Comparison of ENCODE assay signal across 8 cellular contexts in genomic region chr17:78748730-78749317, GRCh38. TPM values are rescaled to one million over a fixed set of nuclear protein-coding genes. Genes with fewer than 3 reads are reported as not detected.
DNase-seq lines count a peak whose midpoint lies in the region; ATAC-seq, FAIRE-seq and TF ChIP-seq lines count a peak whose summit lies in the region.

No MANE protein-coding gene starts in this region.

- no peaks in the 10 kb centered on the region for H3K36me3 ChIP-seq in CD8-positive, alpha-beta T cell (ENCODE audit: insufficient read depth, low read length)
- H3K36me3 ChIP-seq in K562 (ENCODE audit: control insufficient read depth, insufficient read depth, low read length) (no peaks in the 10 kb centered on the region), lung (ENCODE audit: control insufficient read depth in 2 of 2, insufficient read depth in 2 of 2, low read length in 2 of 2) (no peaks in the 10 kb centered on the region)

- H3K27ac Mint-ChIP-seq in CD8-positive, alpha-beta T cell: peak overlapping the region; percentile 91
- peak overlapping the region; percentile 90 for H3K27ac Mint-ChIP-seq in T-helper 2 cell treated with Interferon-gamma antibody and Interleukin-4, amounts not matched to agents 5 μg/mL and 100 μg/mL, for 36 hours
- H3K27ac Mint-ChIP-seq in stimulated activated naive CD8-positive, alpha-beta T cell treated with anti-CD3 and anti-CD28 coated beads, Interleukin-15, amount 100 ng/mL, for 72 hours: peak overlapping the region; percentile 86 to 97

- peak overlapping the region; percentile 69 for H3K27ac ChIP-seq in CD8-positive, alpha-beta T cell (ENCODE audit: low read depth, low read length)
- H3K27ac ChIP-seq in K562 (ENCODE audit: extremely low read depth, low read depth, low read length) (peak overlapping the region; percentile 52; the same call in 2 of the 3 replicates), lung (ENCODE audit: low read depth in 1 of 2, low read length in 1 of 2) (peak overlapping the region in 1 of 2 donors; percentile 88)

- H3K27me3 Mint-ChIP-seq in CD8-positive, alpha-beta T cell (ENCODE audit: low read depth): no peaks in the 10 kb centered on the region
- no peaks in the 10 kb centered on the region for H3K27me3 Mint-ChIP-seq in T-helper 2 cell treated with Interferon-gamma antibody and Interleukin-4, amounts not matched to agents 5 μg/mL and 100 μg/mL, for 36 hours (ENCODE audit: low read depth)
- no peaks in the 10 kb centered on the region for H3K27me3 Mint-ChIP-seq in stimulated activated naive CD8-positive, alpha-beta T cell treated with anti-CD3 and anti-CD28 coated beads, Interleukin-15, amount 100 ng/mL, for 72 hours

- intact Hi-C loops in CD8-positive, alpha-beta T cell (cut with DNase I, micrococcal nuclease): loop anchor here (1.0 to 5.0 kb wide), 4 partner anchors 10 to 92 kb away; partner anchors contain the start of gene USP36 (in 1 of the 2)
- intact Hi-C loops in K562 (cut with micrococcal nuclease): loop anchor here (5.0 kb wide), 1 partner anchor 33 kb away; the partner anchor contains the start of gene CYTH1

- TF ChIP-seq RAD21 in K562 (CRISPR knock-in tag; conservative IDR thresholded peaks at IDR 0.05 in 1 of 2, IDR thresholded peaks at IDR 0.05 in 1 of 2): no peak

- no peaks in the 10 kb centered on the region for H3K9me1 ChIP-seq in K562 (ENCODE audit: control insufficient read depth, insufficient read depth, low read length)

- H2AFZ ChIP-seq in K562 (ENCODE audit: low read depth, low read length): peak overlapping the region; percentile 7; the same call in 1 of the 2 replicates

- H3K79me2 ChIP-seq in K562 (ENCODE audit: control insufficient read depth, insufficient read depth, low read length): peaks cover 55% of the 10 kb centered on the region

- peak; percentile 88 for ATAC-seq in CD8-positive, alpha-beta T cell
- ATAC-seq in HG02970 (IDR thresholded peaks at IDR 0.05; ENCODE audit: low FRiP score, unreplicated experiment) (peak; percentile 33), K562 (peak; percentile 85), lung (ENCODE audit: insufficient read depth, low FRiP score) (peak; percentile 79), HG03097 (IDR thresholded peaks at IDR 0.05; ENCODE audit: low FRiP score, unreplicated experiment) (no peak), HG02884 (IDR thresholded peaks at IDR 0.05; ENCODE audit: unreplicated experiment) (no peak)
- peak; percentile 92 for ATAC-seq in stimulated activated naive CD8-positive, alpha-beta T cell treated with anti-CD3 and anti-CD28 coated beads, Interleukin-15, amount 100 ng/mL, for 72 hours

- H4K20me1 ChIP-seq in K562 (replicated peaks; ENCODE audit: control insufficient read depth, insufficient read depth, low read length): peaks cover 6% of the 10 kb centered on the region

- 31% methylated on average over 8 of the region's 8 CpGs for WGBS in K562 (ENCODE audit: insufficient coverage, low coverage, missing lambda C conversion rate)
- WGBS in lung, 2 donors: 40 to 47% methylated on average over 8 of the region's 8 CpGs

- POLR2A ChIA-PET in CD8-positive, alpha-beta T cell (lab: Charles Lee): interaction anchor here (0.6 to 3.7 kb wide), 14 partner anchors 9 to 663 kb away, joined by 3 to 29 read pairs (median 6); no protein-coding TSS in a partner anchor
- POLR2A ChIA-PET in K562 (lab: Yijun Ruan, JAX): interaction anchor here (0.5 kb wide), 1 partner anchor 790 kb away, joined by 4 read pairs; the partner anchor contains the start of gene TNRC6C

- H3K4me2 ChIP-seq in K562 (ENCODE audit: insufficient read depth, low read length): peak overlapping the region; percentile 42

- no peaks in the 10 kb centered on the region for H3K9me3 ChIP-seq in CD8-positive, alpha-beta T cell (ENCODE audit: low read length)
- no peaks in the 10 kb centered on the region for H3K9me3 ChIP-seq in K562 (replicated peaks; ENCODE audit: control insufficient read depth, insufficient read depth, low read depth, low read length)
- H3K9me3 ChIP-seq in lung (ENCODE audit: control insufficient read depth in 2 of 2, insufficient read depth in 1 of 2, low read length in 1 of 2): no peaks in the 10 kb centered on the region

- CTCF ChIA-PET in CD8-positive, alpha-beta T cell (lab: Charles Lee): interaction anchor here (0.8 to 3.9 kb wide), 16 partner anchors 11 to 95 kb away, joined by 3 to 18 read pairs (median 5); no protein-coding TSS in a partner anchor
- CTCF ChIA-PET in K562 (lab: Yijun Ruan, JAX; ENCODE audit: low intra/inter-chr PET ratio): no interaction called here

- H3K4me1 ChIP-seq in CD8-positive, alpha-beta T cell (ENCODE audit: insufficient read depth, low read length): peaks cover 97% of the 10 kb centered on the region
- peaks cover 13 to 32% of the 10 kb centered on the region in 2 experiments for H3K4me1 ChIP-seq in K562 (replicated peaks in 1 of 2; ENCODE audit: control insufficient read depth in 2 of 2, insufficient read depth in 2 of 2, low read length in 2 of 2)
- peaks cover 16 to 21% of the 10 kb centered on the region in 2 donors for H3K4me1 ChIP-seq in lung (ENCODE audit: control insufficient read depth in 2 of 2, insufficient read depth in 2 of 2, low read length in 2 of 2)

- peak overlapping the region; percentile 50 for H3K4me3 ChIP-seq in CD8-positive, alpha-beta T cell (ENCODE audit: low read depth, low read length)
- H3K4me3 ChIP-seq in K562: no peak overlapping the region
- H3K4me3 ChIP-seq in lung: no peak overlapping the region

- in situ Hi-C loops in K562 (cut with MboI): no loop called here

- TF ChIP-seq POLR2A in K562 (conservative IDR thresholded peaks at IDR 0.05): no peak

- DNase-seq in CD8-positive, alpha-beta T cell: peak; percentile 61 to 88 (median 80)
- DNase-seq in T-helper 2 cell treated with Interferon-gamma antibody and Interleukin-4, amounts not matched to agents 5 μg/mL and 100 μg/mL, for 36 hours (ENCODE audit: low spot score): peak; percentile 78
- DNase-seq in K562 (ENCODE audit: extremely low read depth in 1 of 4, low spot score in 3 of 4): peak in 2 of 4 experiments; percentile 39 to 67
- peak; percentile 62 for DNase-seq in lung (ENCODE audit: low spot score)
- DNase-seq in stimulated activated naive CD8-positive, alpha-beta T cell treated with anti-CD3 and anti-CD28 coated beads, Interleukin-15, amount 100 ng/mL, for 72 hours: peak; percentile 61 to 81

- H3K9me3 Mint-ChIP-seq in CD8-positive, alpha-beta T cell: no peaks in the 10 kb centered on the region
- no peaks in the 10 kb centered on the region for H3K9me3 Mint-ChIP-seq in T-helper 2 cell treated with Interferon-gamma antibody and Interleukin-4, amounts not matched to agents 5 μg/mL and 100 μg/mL, for 36 hours
- no peaks in the 10 kb centered on the region for H3K9me3 Mint-ChIP-seq in stimulated activated naive CD8-positive, alpha-beta T cell treated with anti-CD3 and anti-CD28 coated beads, Interleukin-15, amount 100 ng/mL, for 72 hours

- FAIRE-seq in K562 (lab: Jason Lieb, UNC): peak; percentile 78

- peak overlapping the region; percentile 72 for H3K4me3 Mint-ChIP-seq in CD8-positive, alpha-beta T cell
- H3K4me3 Mint-ChIP-seq in T-helper 2 cell treated with Interferon-gamma antibody and Interleukin-4, amounts not matched to agents 5 μg/mL and 100 μg/mL, for 36 hours: peak overlapping the region; percentile 80
- peak overlapping the region; percentile 73 to 75 for H3K4me3 Mint-ChIP-seq in stimulated activated naive CD8-positive, alpha-beta T cell treated with anti-CD3 and anti-CD28 coated beads, Interleukin-15, amount 100 ng/mL, for 72 hours

- H3K36me3 Mint-ChIP-seq in CD8-positive, alpha-beta T cell: peaks cover 17% of the 10 kb centered on the region
- peaks cover 25% of the 10 kb centered on the region for H3K36me3 Mint-ChIP-seq in T-helper 2 cell treated with Interferon-gamma antibody and Interleukin-4, amounts not matched to agents 5 μg/mL and 100 μg/mL, for 36 hours (ENCODE audit: low read depth)

- TF ChIP-seq EP300 in K562 (IDR thresholded peaks at IDR 0.05; ENCODE audit: low read length): peak; percentile 42; the same call in 1 of the 2 replicates

- no TSS peak for BruUV-seq in K562 (replicated peaks; lab: Mats Ljungman, UMichigan)

- H3K4me1 Mint-ChIP-seq in CD8-positive, alpha-beta T cell (ENCODE audit: low read depth): peaks cover 96% of the 10 kb centered on the region
- H3K4me1 Mint-ChIP-seq in T-helper 2 cell treated with Interferon-gamma antibody and Interleukin-4, amounts not matched to agents 5 μg/mL and 100 μg/mL, for 36 hours (ENCODE audit: low read depth): peaks cover 80% of the 10 kb centered on the region
- peaks cover 99% of the 10 kb centered on the region for H3K4me1 Mint-ChIP-seq in stimulated activated naive CD8-positive, alpha-beta T cell treated with anti-CD3 and anti-CD28 coated beads, Interleukin-15, amount 100 ng/mL, for 72 hours

- H3K27me3 ChIP-seq in CD8-positive, alpha-beta T cell (ENCODE audit: insufficient read depth, low read length): no peaks in the 10 kb centered on the region
- H3K27me3 ChIP-seq in K562 (ENCODE audit: control insufficient read depth in 2 of 2, insufficient read depth in 2 of 2, low read length in 2 of 2) (no peaks in the 10 kb centered on the region), lung (ENCODE audit: control insufficient read depth, insufficient read depth) (no peaks in the 10 kb centered on the region)

- TF ChIP-seq CTCF in CD8-positive, alpha-beta T cell (IDR thresholded peaks at IDR 0.05): no peak
- TF ChIP-seq CTCF in K562 (IDR thresholded peaks at IDR 0.05 in 2 of 3, conservative IDR thresholded peaks at IDR 0.05 in 1 of 3; ENCODE audit: insufficient read depth in 2 of 3, low read depth in 1 of 3, low read length in 3 of 3): no peak
- no peak for TF ChIP-seq CTCF in lung (IDR thresholded peaks at IDR 0.05; ENCODE audit: control extremely low read depth, extremely low read depth)

- H3K9ac ChIP-seq in K562 (ENCODE audit: insufficient read depth in 1 of 2, low read depth in 2 of 2, low read length in 2 of 2): no peak overlapping the region; a peak in 1 of 4 replicates

RNA-seq across cellular contexts. Expression of gene CYTH1, which starts 33.2 kb away (rescaled TPM):
- 100 to 1,000 TPM; 475 to 490 TPM for total RNA-seq in CD8-positive, alpha-beta T cell
- total RNA-seq in K562 (2011; cell fraction: chromatin; rRNA removed; ENCODE audit: low replicate concordance): 59.2 and 70.8 TPM in 2 replicates
- 27.7 and 37.1 TPM in 2 replicates for total RNA-seq in K562 (2011; cell fraction: nucleolus; rRNA removed)
- 34.9 and 43.7 TPM in 2 replicates for total RNA-seq in K562 (2011; cell fraction: nucleoplasm; rRNA removed)
- total RNA-seq in K562 (2014; rRNA removed): 15.0 and 15.1 TPM in 2 replicates
- total RNA-seq in K562 (2014; rRNA removed; fragmentation: Illumina TruSeq; extraction: Trizol): 16.8 and 18.3 TPM in 2 replicates
- total RNA-seq in K562 (2015; rRNA removed; fragmentation: Illumina TruSeq; extraction: Trizol): 19.6 and 21.2 TPM in 2 replicates
- total RNA-seq in K562 (2021): 24.4 and 27.7 TPM in 2 replicates
- polyA plus RNA-seq in K562 (2011; rRNA removed): 16.1 and 16.5 TPM in 2 replicates
- 14.2 and 14.9 TPM in 2 replicates for polyA plus RNA-seq in K562 (2011; cell fraction: cytosol; rRNA removed)
- 71.2 and 83.3 TPM in 2 replicates for polyA plus RNA-seq in K562 (2011; cell fraction: nucleus; rRNA removed)
- 17.4 and 27.1 TPM in 2 replicates for polyA plus RNA-seq in K562 (2012)
- polyA plus RNA-seq in K562 (2014; fragmentation: Illumina TruSeq; extraction: Trizol): 20.5 and 24.1 TPM in 2 replicates
- under 1 TPM; 0.52 to 0.70 TPM for polyA plus RNA-seq in K562 (2014; fragmentation: Nextera tagmentation; extraction: Ambion mirVana)
- 25.1 and 25.4 TPM in 2 replicates for polyA plus RNA-seq in K562 (2014; rRNA removed)
- 12.2 and 12.3 TPM in 2 replicates for polyA minus RNA-seq in K562 (2011; rRNA and poly(A)+ RNA removed)
- 6.5 and 8.0 TPM in 2 replicates for polyA minus RNA-seq in K562 (2011; cell fraction: cytosol; rRNA and poly(A)+ RNA removed)
- polyA minus RNA-seq in K562 (2011; cell fraction: nucleus; rRNA and poly(A)+ RNA removed): 12.8 and 20.0 TPM in 2 replicates
- total RNA-seq in lung: 10 to 100 TPM; 67.0 to 97.2 TPM
- polyA plus RNA-seq in lung: 10 to 100 TPM; 50.5 to 85.1 TPM

Comparison
In these comparisons a context has a peak if more than half of its experiments do, and no peak if none do; other contexts are left out.
1. ATAC-seq: peak in CD8-positive, alpha-beta T cell (single experiment), HG02970 (single experiment), K562 (single experiment), lung (single experiment) and stimulated activated naive CD8-positive, alpha-beta T cell treated with anti-CD3 and anti-CD28 coated beads, Interleukin-15, amount 100 ng/mL, for 72 hours (single experiment); none in HG03097 (single experiment) and HG02884 (single experiment).
2. RNA of gene CYTH1, which starts 33.2 kb away (total RNA-seq): 475 to 490 TPM in CD8-positive, alpha-beta T cell; 67.0 to 97.2 TPM in lung and 15.0 to 70.8 TPM in K562; every median in the first group is over 4 times any median in the second.
3. Peak in every context shown above with its lines, with median percentiles within 50 percentile points of each other: H3K27ac Mint-ChIP-seq and H3K4me3 Mint-ChIP-seq.